9 cellular contexts compared by ENCODE assay signal in genomic region chr21:36747815-36748381, GRCh38. TPM values are rescaled to one million over a fixed set of nuclear protein-coding genes. Genes with fewer than 3 reads are reported as not detected.
DNase-seq lines count a peak whose midpoint lies in the region; ATAC-seq and TF ChIP-seq lines count a peak whose summit lies in the region.
"Had no signal": no experiment of that assay in that cellular context is flagged by ENCODE, and none has a peak within 500 bp of the region (broad histone marks: within the 10 kb centered on the region; RNA-seq: fewer than 3 reads in every experiment).

No MANE protein-coding gene starts in this region.

- intact Hi-C loops in activated T-helper 2 cell treated with anti-CD3 and anti-CD28 coated beads, Interferon-gamma antibody, Interleukin-2, Interleukin-4, amounts not matched to agents 10 μg/mL and 5 μg/mL and 100 μg/mL, durations not matched to agents 14 hours and 24 hours and 36 hours (cut with micrococcal nuclease), result no loop called here
- intact Hi-C loops in heart right ventricle (cut with DNase I), result loop anchor here (2.0 to 10.0 kb wide), 9 partner anchors 94 to 179 kb away; no protein-coding TSS in a partner anchor

- H3K36me3 Mint-ChIP-seq in activated T-helper 2 cell treated with anti-CD3 and anti-CD28 coated beads, Interferon-gamma antibody, Interleukin-2, Interleukin-4, amounts not matched to agents 10 μg/mL and 5 μg/mL and 100 μg/mL, durations not matched to agents 14 hours and 24 hours and 36 hours (ENCODE audit: low read depth), result no peaks in the 10 kb centered on the region
- peaks cover 1% of the 10 kb centered on the region for H3K36me3 Mint-ChIP-seq in progenitor cell of endocrine pancreas (ENCODE audit: insufficient read depth)

- peaks cover 0 to 28% (median 9%) of the 10 kb centered on the region in 9 donors for H3K4me1 ChIP-seq in heart right ventricle

- H3K36me3 ChIP-seq in heart right ventricle, result peaks cover 0 to 4% (median 0%) of the 10 kb centered on the region in 9 donors
- H3K36me3 ChIP-seq: neutrophil had no signal

- H3K27ac ChIP-seq in heart right ventricle, result peak overlapping the region in 1 of 10 donors; percentile 39
- H3K27ac ChIP-seq: neutrophil had no signal

- H3K27me3 ChIP-seq in heart right ventricle, result peaks cover 0 to 51% (median 13%) of the 10 kb centered on the region in 7 donors

- peaks cover 3% of the 10 kb centered on the region for H3K4me1 Mint-ChIP-seq in activated T-helper 2 cell treated with anti-CD3 and anti-CD28 coated beads, Interferon-gamma antibody, Interleukin-2, Interleukin-4, amounts not matched to agents 10 μg/mL and 5 μg/mL and 100 μg/mL, durations not matched to agents 14 hours and 24 hours and 36 hours (ENCODE audit: low read depth)
- H3K4me1 Mint-ChIP-seq in progenitor cell of endocrine pancreas (ENCODE audit: low read depth), result peaks cover 20% of the 10 kb centered on the region

- H3K9me3 ChIP-seq in heart right ventricle, result no peaks in the 10 kb centered on the region
- H3K9me3 ChIP-seq: neutrophil had no signal

- H3K4me3 ChIP-seq in heart right ventricle, result peak overlapping the region; percentile 34 to 60 (median 53)

- DNase-seq in DMS53 treated with DMSO at 0.1 percent for 48 hours (lab: John Stamatoyannopoulos, UW; ENCODE audit: unreplicated experiment) (peak; percentile 2), LoVo (ENCODE audit: low spot score) (peak; percentile 67), heart right ventricle (peak; percentile 38 to 60), progenitor cell of endocrine pancreas (ENCODE audit: low spot score, unreplicated experiment) (peak; percentile 85), SW 1271 (lab: John Stamatoyannopoulos, UW) (no peak)
- DNase-seq in activated T-helper 2 cell treated with anti-CD3 and anti-CD28 coated beads, Interferon-gamma antibody, Interleukin-2, Interleukin-4, amounts not matched to agents 10 μg/mL and 5 μg/mL and 100 μg/mL, durations not matched to agents 14 hours and 24 hours and 36 hours (ENCODE audit: low spot score), result peak; percentile 14

- ATAC-seq in heart right ventricle, result peak; percentile 42 to 85 (median 66)
- no peak for ATAC-seq in GM21529 (IDR thresholded peaks at IDR 0.05; ENCODE audit: unreplicated experiment)
- no peak for ATAC-seq in GM18511 (IDR thresholded peaks at IDR 0.05; ENCODE audit: unreplicated experiment)

- H3K27ac Mint-ChIP-seq in activated T-helper 2 cell treated with anti-CD3 and anti-CD28 coated beads, Interferon-gamma antibody, Interleukin-2, Interleukin-4, amounts not matched to agents 10 μg/mL and 5 μg/mL and 100 μg/mL, durations not matched to agents 14 hours and 24 hours and 36 hours, result no peak overlapping the region
- H3K27ac Mint-ChIP-seq in progenitor cell of endocrine pancreas, result peak overlapping the region; percentile 62

- peak in 5 of 9 donors; percentile 6 to 38 (median 35) for TF ChIP-seq CTCF in heart right ventricle (IDR thresholded peaks at IDR 0.05)
- TF ChIP-seq CTCF in progenitor cell of endocrine pancreas (IDR thresholded peaks at IDR 0.05; ENCODE audit: unreplicated experiment), result peak; percentile 43

- peaks cover 54% of the 10 kb centered on the region for H3K27me3 Mint-ChIP-seq in activated T-helper 2 cell treated with anti-CD3 and anti-CD28 coated beads, Interferon-gamma antibody, Interleukin-2, Interleukin-4, amounts not matched to agents 10 μg/mL and 5 μg/mL and 100 μg/mL, durations not matched to agents 14 hours and 24 hours and 36 hours (ENCODE audit: low read depth)
- peaks cover 54% of the 10 kb centered on the region for H3K27me3 Mint-ChIP-seq in progenitor cell of endocrine pancreas

- WGBS in heart right ventricle, 2 donors, result 5% methylated on average over 49 to 80 of the region's 80 CpGs

- no peak overlapping the region for H3K4me3 Mint-ChIP-seq in activated T-helper 2 cell treated with anti-CD3 and anti-CD28 coated beads, Interferon-gamma antibody, Interleukin-2, Interleukin-4, amounts not matched to agents 10 μg/mL and 5 μg/mL and 100 μg/mL, durations not matched to agents 14 hours and 24 hours and 36 hours (ENCODE audit: low read depth)
- H3K4me3 Mint-ChIP-seq in progenitor cell of endocrine pancreas (ENCODE audit: low read depth), result peak overlapping the region; percentile 70

- H3K9me3 Mint-ChIP-seq in activated T-helper 2 cell treated with anti-CD3 and anti-CD28 coated beads, Interferon-gamma antibody, Interleukin-2, Interleukin-4, amounts not matched to agents 10 μg/mL and 5 μg/mL and 100 μg/mL, durations not matched to agents 14 hours and 24 hours and 36 hours, result no peaks in the 10 kb centered on the region
- no peaks in the 10 kb centered on the region for H3K9me3 Mint-ChIP-seq in progenitor cell of endocrine pancreas (ENCODE audit: low read depth)

RNA-seq across cellular contexts. Expression of gene SIM2, which starts 49.0 kb away (rescaled TPM):
- 0.18 and 0.21 TPM in 2 replicates for total RNA-seq in activated T-helper 2 cell treated with anti-CD3 and anti-CD28 coated beads, Interferon-gamma antibody, Interleukin-2, Interleukin-4, amounts not matched to agents 10 μg/mL and 5 μg/mL and 100 μg/mL, durations not matched to agents 14 hours and 24 hours and 36 hours
- under 1 TPM in 2 of 10 donors, not detected in 8; 0.15 to 0.16 TPM for total RNA-seq in heart right ventricle
- polyA plus RNA-seq in heart right ventricle, result under 1 TPM in 1 of 2 donors, not detected in 1; 0.01 TPM
- total RNA-seq in progenitor cell of endocrine pancreas, result 0.31 and 0.38 TPM in 2 replicates

Comparison
In these comparisons a context has a peak if more than half of its experiments do, and no peak if none do; other contexts are left out.
1. DNase-seq: peak in DMS53 treated with DMSO at 0.1 percent for 48 hours (single experiment), LoVo (single experiment), activated T-helper 2 cell treated with anti-CD3 and anti-CD28 coated beads, Interferon-gamma antibody, Interleukin-2, Interleukin-4, amounts not matched to agents 10 μg/mL and 5 μg/mL and 100 μg/mL, durations not matched to agents 14 hours and 24 hours and 36 hours (single experiment), heart right ventricle (2 of 2) and progenitor cell of endocrine pancreas (single experiment); none in SW 1271 (0 of 2).
2. ATAC-seq: peak in heart right ventricle (8 of 8); none in GM21529 (single experiment) and GM18511 (single experiment).